Comparison of ENCODE assay signal across 7 cellular contexts in the genomic region with DNA sequence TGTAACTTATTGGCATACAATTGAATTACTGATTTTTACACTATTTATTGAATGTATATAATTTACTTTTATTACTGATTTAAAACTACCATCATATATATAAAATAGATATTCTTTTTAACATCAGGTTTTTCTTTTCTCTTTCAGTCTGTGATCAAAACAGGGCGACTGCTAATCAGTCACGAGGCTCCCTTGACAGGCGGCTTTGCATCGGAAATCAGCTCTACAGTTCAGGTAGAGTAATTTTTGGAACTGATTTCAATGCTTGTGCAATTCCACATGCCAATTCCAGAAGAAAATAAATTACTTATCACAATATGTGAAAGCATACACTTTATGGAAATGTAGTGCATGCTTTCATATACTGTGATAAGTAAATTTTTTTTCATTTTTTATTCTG.
"Had no signal": no experiment of that assay in that cellular context is flagged by ENCODE, and none has a peak within 500 bp of the region (broad histone marks: within the 10 kb centered on the region; RNA-seq: fewer than 3 reads in every experiment).

No MANE protein-coding gene starts in this region.

- H3K4me3 Mint-ChIP-seq: IgD-negative memory B cell had no signal

- H3K36me3 Mint-ChIP-seq: IgD-negative memory B cell had no signal

- DNase-seq: IMR-90, KBM-7, KG1 had no signal

- FAIRE-seq: HepG2, HTR-8/SVneo, K562 had no signal

- H3K27me3 Mint-ChIP-seq: IgD-negative memory B cell had no signal

- H3K27ac Mint-ChIP-seq: IgD-negative memory B cell had no signal

- H3K4me1 Mint-ChIP-seq: IgD-negative memory B cell had no signal
